ENCODE assay signal across 8 cellular contexts in the genomic region with DNA sequence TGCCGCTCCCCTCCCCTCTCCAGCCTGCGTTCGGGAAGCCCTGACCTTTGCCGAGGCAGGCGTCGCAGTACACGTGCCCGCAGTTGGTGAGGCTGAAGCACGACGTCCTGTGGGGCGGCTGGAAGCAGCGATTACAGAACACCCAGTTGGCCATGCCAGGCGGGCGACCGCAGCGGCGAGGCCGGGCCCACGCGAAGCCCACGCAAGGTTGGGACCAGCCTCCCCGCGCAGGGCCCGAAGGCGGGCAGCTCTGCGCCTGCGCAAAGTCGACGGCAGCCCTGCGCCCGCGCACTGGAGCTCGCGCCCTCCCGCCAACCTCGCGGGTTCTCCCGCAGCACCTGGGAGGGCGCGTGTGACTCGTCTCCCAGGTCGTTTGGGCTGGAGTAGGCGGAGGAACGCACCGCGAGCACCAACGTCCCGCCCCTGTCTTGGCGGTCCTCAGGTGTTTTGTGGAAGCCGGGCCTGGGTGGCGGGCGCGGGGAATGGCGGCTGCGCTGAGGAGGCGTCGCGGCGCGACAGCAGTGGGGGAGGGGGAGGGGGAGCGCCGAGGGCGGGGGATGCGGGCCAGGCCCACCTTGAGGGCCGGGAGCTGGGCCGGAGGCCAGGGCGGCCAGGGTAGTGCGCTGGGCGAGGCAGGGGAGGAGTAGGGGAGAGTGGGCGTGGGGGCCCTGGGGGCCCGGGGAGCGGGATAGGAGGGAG. TPM values are rescaled to one million over a fixed set of nuclear protein-coding genes. Genes with fewer than 3 reads are reported as not detected.
DNase-seq lines count a peak whose midpoint lies in the region; ATAC-seq and TF ChIP-seq lines count a peak whose summit lies in the region.

A gene with protein sequence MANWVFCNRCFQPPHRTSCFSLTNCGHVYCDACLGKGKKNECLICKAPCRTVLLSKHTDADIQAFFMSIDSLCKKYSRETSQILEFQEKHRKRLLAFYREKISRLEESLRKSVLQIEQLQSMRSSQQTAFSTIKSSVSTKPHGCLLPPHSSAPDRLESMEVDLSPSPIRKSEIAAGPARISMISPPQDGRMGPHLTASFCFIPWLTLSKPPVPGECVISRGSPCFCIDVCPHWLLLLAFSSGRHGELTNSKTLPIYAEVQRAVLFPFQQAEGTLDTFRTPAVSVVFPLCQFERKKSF (minus strand): TSS at position 254 of the 699 bp plus-strand sequence. CDS start 100 bp downstream, at position 154.

- H3K36me3 ChIP-seq in effector memory CD4-positive, alpha-beta T cell (ENCODE audit: control insufficient read depth, insufficient read depth, low read length) = no peaks in the 10 kb centered on the region
- H3K36me3 ChIP-seq in neural cell (ENCODE audit: insufficient read depth, low read length) (no peaks in the 10 kb centered on the region), uterus (no peaks in the 10 kb centered on the region)

- no peaks in the 10 kb centered on the region for H3K9me3 ChIP-seq in effector memory CD4-positive, alpha-beta T cell (ENCODE audit: control insufficient read depth, low read length)
- no peaks in the 10 kb centered on the region for H3K9me3 ChIP-seq in neural cell (ENCODE audit: low read length)
- H3K9me3 ChIP-seq in uterus = no peaks in the 10 kb centered on the region

- no peak for TF ChIP-seq CTCF in neural cell (IDR thresholded peaks at IDR 0.05; ENCODE audit: poor library complexity, severe bottlenecking)
- no peak for TF ChIP-seq CTCF in uterus (IDR thresholded peaks at IDR 0.05)

- H3K4me2 ChIP-seq in neural cell (ENCODE audit: low read length) = no peak within 1 kb of the TSS

- no peak for TF ChIP-seq RAD21 in neural cell (conservative IDR thresholded peaks at IDR 0.05)

- no peak within 1 kb of the TSS for H2AFZ ChIP-seq in neural cell (ENCODE audit: low read depth, low read length)

- H3F3A ChIP-seq in neural cell (ENCODE audit: insufficient read depth, low read length, poor library complexity, severe bottlenecking) = no peaks in the 10 kb centered on the region

- no peak within 1 kb of the TSS for H3K4me3 ChIP-seq in effector memory CD4-positive, alpha-beta T cell (ENCODE audit: insufficient read depth, low read depth, low read length, poor library complexity, severe bottlenecking)
- H3K4me3 ChIP-seq in neural cell (ENCODE audit: low read length) (peak within 1 kb of the TSS; percentile 30), uterus (peak within 1 kb of the TSS; percentile 16 to 39)

- ATAC-seq in GM18498 (IDR thresholded peaks at IDR 0.05; ENCODE audit: unreplicated experiment) (no peak), GM18861 (IDR thresholded peaks at IDR 0.05; ENCODE audit: unreplicated experiment) (no peak)

- H3K27ac ChIP-seq in effector memory CD4-positive, alpha-beta T cell (ENCODE audit: insufficient read depth, low read length, poor library complexity, severe bottlenecking) = no peak within 1 kb of the TSS
- H3K27ac ChIP-seq in neural cell (ENCODE audit: low read length) (no peak within 1 kb of the TSS), uterus (no peak within 1 kb of the TSS)

- no peaks in the 10 kb centered on the region for H3K9me2 ChIP-seq in neural cell (ENCODE audit: insufficient read depth, low read length)

- intact Hi-C loops in uterus (cut with DNase I; ENCODE audit: low total_unique reads) = no loop called here

- H4K20me1 ChIP-seq in neural cell (ENCODE audit: insufficient read depth) = no peaks in the 10 kb centered on the region

- H3K9ac ChIP-seq in neural cell (ENCODE audit: low read length) = no peak within 1 kb of the TSS

- no peaks in the 10 kb centered on the region for H3K27me3 ChIP-seq in effector memory CD4-positive, alpha-beta T cell (replicated peaks; ENCODE audit: control insufficient read depth, insufficient read depth, low read length, poor library complexity, severe bottlenecking)
- H3K27me3 ChIP-seq in neural cell (ENCODE audit: insufficient read depth, low read depth, low read length) (no peaks in the 10 kb centered on the region), uterus (no peaks in the 10 kb centered on the region)

- peak in 1 of 2 donors; percentile 24 for TF ChIP-seq POLR2A in uterus (IDR thresholded peaks at IDR 0.05)

- no peaks in the 10 kb centered on the region for H3K79me2 ChIP-seq in neural cell (replicated peaks; ENCODE audit: insufficient read depth, low read length)

- DNase-seq in AG20443 (ENCODE audit: low spot score) (peak; percentile 81), UCSD-AML1 (lab: John Stamatoyannopoulos, UW; ENCODE audit: unreplicated experiment) (peak; percentile 59), uterus (peak in 1 of 2 donors; percentile 42), HK-2 (ENCODE audit: unreplicated experiment) (no peak)
- DNase-seq in effector memory CD4-positive, alpha-beta T cell = peak; percentile 9 to 46 (median 24)

- TF ChIP-seq EP300 in neural cell (conservative IDR thresholded peaks at IDR 0.05; ENCODE audit: poor library complexity, severe bottlenecking) = no peak

- no peaks in the 10 kb centered on the region for H3K4me1 ChIP-seq in effector memory CD4-positive, alpha-beta T cell (ENCODE audit: control insufficient read depth, insufficient read depth, low read length, poor library complexity, severe bottlenecking)
- H3K4me1 ChIP-seq in uterus = no peaks in the 10 kb centered on the region

TF ChIP-seq in neural cell, 6 proteins besides CTCF, POLR2A, EP300 and RAD21:
- TF ChIP-seq TAF1 (IDR thresholded peaks at IDR 0.05; ENCODE audit: low read depth) (no peak), POLR2AphosphoS5 (IDR thresholded peaks at IDR 0.05) (no peak), EZH2 (IDR thresholded peaks at IDR 0.05; ENCODE audit: borderline replicate concordance, insufficient read depth, low read length, poor library complexity, severe bottlenecking) (no peak), MXI1 (conservative IDR thresholded peaks at IDR 0.05; ENCODE audit: poor library complexity, severe bottlenecking) (no peak), SMC3 (conservative IDR thresholded peaks at IDR 0.05; ENCODE audit: poor library complexity) (no peak)
- TF ChIP-seq, protein P1, sequence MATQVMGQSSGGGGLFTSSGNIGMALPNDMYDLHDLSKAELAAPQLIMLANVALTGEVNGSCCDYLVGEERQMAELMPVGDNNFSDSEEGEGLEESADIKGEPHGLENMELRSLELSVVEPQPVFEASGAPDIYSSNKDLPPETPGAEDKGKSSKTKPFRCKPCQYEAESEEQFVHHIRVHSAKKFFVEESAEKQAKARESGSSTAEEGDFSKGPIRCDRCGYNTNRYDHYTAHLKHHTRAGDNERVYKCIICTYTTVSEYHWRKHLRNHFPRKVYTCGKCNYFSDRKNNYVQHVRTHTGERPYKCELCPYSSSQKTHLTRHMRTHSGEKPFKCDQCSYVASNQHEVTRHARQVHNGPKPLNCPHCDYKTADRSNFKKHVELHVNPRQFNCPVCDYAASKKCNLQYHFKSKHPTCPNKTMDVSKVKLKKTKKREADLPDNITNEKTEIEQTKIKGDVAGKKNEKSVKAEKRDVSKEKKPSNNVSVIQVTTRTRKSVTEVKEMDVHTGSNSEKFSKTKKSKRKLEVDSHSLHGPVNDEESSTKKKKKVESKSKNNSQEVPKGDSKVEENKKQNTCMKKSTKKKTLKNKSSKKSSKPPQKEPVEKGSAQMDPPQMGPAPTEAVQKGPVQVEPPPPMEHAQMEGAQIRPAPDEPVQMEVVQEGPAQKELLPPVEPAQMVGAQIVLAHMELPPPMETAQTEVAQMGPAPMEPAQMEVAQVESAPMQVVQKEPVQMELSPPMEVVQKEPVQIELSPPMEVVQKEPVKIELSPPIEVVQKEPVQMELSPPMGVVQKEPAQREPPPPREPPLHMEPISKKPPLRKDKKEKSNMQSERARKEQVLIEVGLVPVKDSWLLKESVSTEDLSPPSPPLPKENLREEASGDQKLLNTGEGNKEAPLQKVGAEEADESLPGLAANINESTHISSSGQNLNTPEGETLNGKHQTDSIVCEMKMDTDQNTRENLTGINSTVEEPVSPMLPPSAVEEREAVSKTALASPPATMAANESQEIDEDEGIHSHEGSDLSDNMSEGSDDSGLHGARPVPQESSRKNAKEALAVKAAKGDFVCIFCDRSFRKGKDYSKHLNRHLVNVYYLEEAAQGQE (IDR thresholded peaks at IDR 0.05; ENCODE audit: borderline replicate concordance) = no peak

RNA-seq across cellular contexts. Expression of the gene that starts here (rescaled TPM):
- polyA plus RNA-seq in neural cell = 0.30 and 1.5 TPM in 2 replicates
- 1.2 TPM in 1 of 2 replicates, not detected in the other for polyA minus RNA-seq in neural cell
- total RNA-seq in uterus = 10 to 100 TPM in 1 of 4 donors, 1 to 10 TPM in 2, under 1 TPM in 1; 0.77 to 13.5 (median 5.2) TPM
